Comparison of ENCODE assay signal across 1 cellular context in the genomic region with DNA sequence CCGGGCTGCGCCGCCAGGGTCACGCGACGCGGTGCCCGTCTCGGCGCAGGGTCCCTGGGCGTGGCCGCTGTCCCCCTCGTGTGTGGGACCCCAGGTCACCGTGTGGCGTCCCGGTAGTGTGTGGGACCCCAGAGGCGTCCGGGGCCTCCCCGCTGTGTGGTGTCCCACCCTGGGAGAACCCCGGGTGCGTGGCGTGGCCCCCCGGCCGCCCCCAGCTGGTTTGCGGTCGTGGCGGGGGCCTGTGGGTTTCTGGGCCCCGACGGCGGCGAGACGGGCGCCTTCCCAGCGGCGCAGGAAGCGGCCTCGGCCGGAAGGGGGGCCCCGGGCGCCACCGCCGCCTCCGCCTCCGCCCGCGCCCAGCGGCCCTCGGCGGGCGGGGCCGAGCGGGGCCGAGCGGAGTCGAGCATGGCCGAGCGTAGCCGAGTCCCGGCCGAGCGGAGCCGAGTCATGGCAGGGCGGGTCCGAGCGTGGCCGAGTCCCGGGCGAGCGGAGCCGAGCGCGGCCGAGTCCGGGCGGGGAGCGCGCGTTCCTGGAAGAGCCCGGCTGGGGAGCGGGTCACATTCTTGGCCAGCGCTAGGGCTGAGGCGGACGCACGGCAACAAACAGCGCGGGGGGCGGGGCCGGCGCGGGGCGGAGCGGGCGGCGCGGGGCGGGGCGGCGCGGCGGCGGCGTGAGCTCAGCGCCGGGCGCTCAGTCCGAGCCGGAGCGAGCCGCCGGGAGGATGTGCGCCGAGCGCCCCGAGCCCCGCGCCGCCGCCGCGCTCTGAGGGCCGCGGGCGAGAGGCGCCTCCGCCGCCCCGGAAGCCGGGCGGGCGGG.
TF ChIP-seq lines count a peak whose summit lies in the region.

No MANE protein-coding gene starts in this region.

TF ChIP-seq in GM12878, 131 proteins besides CTCF, POLR2A, EP300 and RAD21 (continued from another document):
- TF ChIP-seq, protein P1, sequence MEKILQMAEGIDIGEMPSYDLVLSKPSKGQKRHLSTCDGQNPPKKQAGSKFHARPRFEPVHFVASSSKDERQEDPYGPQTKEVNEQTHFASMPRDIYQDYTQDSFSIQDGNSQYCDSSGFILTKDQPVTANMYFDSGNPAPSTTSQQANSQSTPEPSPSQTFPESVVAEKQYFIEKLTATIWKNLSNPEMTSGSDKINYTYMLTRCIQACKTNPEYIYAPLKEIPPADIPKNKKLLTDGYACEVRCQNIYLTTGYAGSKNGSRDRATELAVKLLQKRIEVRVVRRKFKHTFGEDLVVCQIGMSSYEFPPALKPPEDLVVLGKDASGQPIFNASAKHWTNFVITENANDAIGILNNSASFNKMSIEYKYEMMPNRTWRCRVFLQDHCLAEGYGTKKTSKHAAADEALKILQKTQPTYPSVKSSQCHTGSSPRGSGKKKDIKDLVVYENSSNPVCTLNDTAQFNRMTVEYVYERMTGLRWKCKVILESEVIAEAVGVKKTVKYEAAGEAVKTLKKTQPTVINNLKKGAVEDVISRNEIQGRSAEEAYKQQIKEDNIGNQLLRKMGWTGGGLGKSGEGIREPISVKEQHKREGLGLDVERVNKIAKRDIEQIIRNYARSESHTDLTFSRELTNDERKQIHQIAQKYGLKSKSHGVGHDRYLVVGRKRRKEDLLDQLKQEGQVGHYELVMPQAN (conservative IDR thresholded peaks at IDR 0.05), result 0 out of 2 replicates have a peak, but pooled peaks have one; percentile 49
- TF ChIP-seq, protein P2, sequence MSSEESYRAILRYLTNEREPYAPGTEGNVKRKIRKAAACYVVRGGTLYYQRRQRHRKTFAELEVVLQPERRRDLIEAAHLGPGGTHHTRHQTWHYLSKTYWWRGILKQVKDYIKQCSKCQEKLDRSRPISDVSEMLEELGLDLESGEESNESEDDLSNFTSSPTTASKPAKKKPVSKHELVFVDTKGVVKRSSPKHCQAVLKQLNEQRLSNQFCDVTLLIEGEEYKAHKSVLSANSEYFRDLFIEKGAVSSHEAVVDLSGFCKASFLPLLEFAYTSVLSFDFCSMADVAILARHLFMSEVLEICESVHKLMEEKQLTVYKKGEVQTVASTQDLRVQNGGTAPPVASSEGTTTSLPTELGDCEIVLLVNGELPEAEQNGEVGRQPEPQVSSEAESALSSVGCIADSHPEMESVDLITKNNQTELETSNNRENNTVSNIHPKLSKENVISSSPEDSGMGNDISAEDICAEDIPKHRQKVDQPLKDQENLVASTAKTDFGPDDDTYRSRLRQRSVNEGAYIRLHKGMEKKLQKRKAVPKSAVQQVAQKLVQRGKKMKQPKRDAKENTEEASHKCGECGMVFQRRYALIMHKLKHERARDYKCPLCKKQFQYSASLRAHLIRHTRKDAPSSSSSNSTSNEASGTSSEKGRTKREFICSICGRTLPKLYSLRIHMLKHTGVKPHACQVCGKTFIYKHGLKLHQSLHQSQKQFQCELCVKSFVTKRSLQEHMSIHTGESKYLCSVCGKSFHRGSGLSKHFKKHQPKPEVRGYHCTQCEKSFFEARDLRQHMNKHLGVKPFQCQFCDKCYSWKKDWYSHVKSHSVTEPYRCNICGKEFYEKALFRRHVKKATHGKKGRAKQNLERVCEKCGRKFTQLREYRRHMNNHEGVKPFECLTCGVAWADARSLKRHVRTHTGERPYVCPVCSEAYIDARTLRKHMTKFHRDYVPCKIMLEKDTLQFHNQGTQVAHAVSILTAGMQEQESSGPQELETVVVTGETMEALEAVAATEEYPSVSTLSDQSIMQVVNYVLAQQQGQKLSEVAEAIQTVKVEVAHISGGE (CRISPR knock-in tag; IDR thresholded peaks at IDR 0.05), result peak; percentile 40; the same call in 1 of the 2 replicates
- TF ChIP-seq CHD1 (IDR thresholded peaks at IDR 0.05; ENCODE audit: low read depth, low read length) (no peak), MEF2A (IDR thresholded peaks at IDR 0.05; ENCODE audit: insufficient read depth, low read depth, low read length) (no peak), CBFB (IDR thresholded peaks at IDR 0.05; ENCODE audit: low read depth) (peak; percentile 36; the same call in 1 of the 2 replicates), TCF12 (IDR thresholded peaks at IDR 0.05; ENCODE audit: low read depth, low read length) (peak; percentile 54; the same call in 1 of the 2 replicates), IKZF1 (conservative IDR thresholded peaks at IDR 0.05) (peak; percentile 98), BMI1 (IDR thresholded peaks at IDR 0.05; ENCODE audit: borderline replicate concordance) (no peak), BHLHE40 (IDR thresholded peaks at IDR 0.05; ENCODE audit: borderline replicate concordance in 1 of 2, low read depth in 2 of 2, low read length in 1 of 2) (peak in 1 of 2 experiments; percentile 79; a peak in 2 of 4 replicates), NRF1 (conservative IDR thresholded peaks at IDR 0.05; ENCODE audit: low read depth, low read length) (no peak), TCF3 (IDR thresholded peaks at IDR 0.05; ENCODE audit: borderline replicate concordance, insufficient read depth, low read depth, low read length) (peak; percentile 40; the same call in 1 of the 2 replicates), SMARCA5 (IDR thresholded peaks at IDR 0.05) (peak; percentile 89), ZNF217 (IDR thresholded peaks at IDR 0.05) (peak; percentile 51; the same call in 1 of the 2 replicates), SIX5 (IDR thresholded peaks at IDR 0.05; ENCODE audit: low read depth, low read length, severe bottlenecking) (no peak), NR2F1 (conservative IDR thresholded peaks at IDR 0.05) (peak; percentile 62), EGR1 (IDR thresholded peaks at IDR 0.05; ENCODE audit: borderline replicate concordance in 1 of 2, low read depth in 2 of 2, low read length in 2 of 2) (peak in 1 of 2 experiments; percentile 94; a peak in 2 of 3 replicates), GATAD2B (conservative IDR thresholded peaks at IDR 0.05; ENCODE audit: low read depth) (peak; percentile 99), RUNX3 (IDR thresholded peaks at IDR 0.05; ENCODE audit: low read length) (peak; percentile 84), TAF1 (IDR thresholded peaks at IDR 0.05; ENCODE audit: borderline replicate concordance, low read depth, low read length) (peak; percentile 91), BACH1 (IDR thresholded peaks at IDR 0.05; ENCODE audit: borderline replicate concordance) (peak; percentile 78), SRF (IDR thresholded peaks at IDR 0.05; ENCODE audit: low read depth in 2 of 2, low read length in 2 of 2) (no peak), SP1 (IDR thresholded peaks at IDR 0.05; ENCODE audit: low read depth, low read length) (peak; percentile 5), JUND (IDR thresholded peaks at IDR 0.05; ENCODE audit: low read depth, low read length) (no peak), ZNF622 (IDR thresholded peaks at IDR 0.05) (no peak), CREB1 (IDR thresholded peaks at IDR 0.05; ENCODE audit: low read depth) (no peak)
- TF ChIP-seq, protein P3, sequence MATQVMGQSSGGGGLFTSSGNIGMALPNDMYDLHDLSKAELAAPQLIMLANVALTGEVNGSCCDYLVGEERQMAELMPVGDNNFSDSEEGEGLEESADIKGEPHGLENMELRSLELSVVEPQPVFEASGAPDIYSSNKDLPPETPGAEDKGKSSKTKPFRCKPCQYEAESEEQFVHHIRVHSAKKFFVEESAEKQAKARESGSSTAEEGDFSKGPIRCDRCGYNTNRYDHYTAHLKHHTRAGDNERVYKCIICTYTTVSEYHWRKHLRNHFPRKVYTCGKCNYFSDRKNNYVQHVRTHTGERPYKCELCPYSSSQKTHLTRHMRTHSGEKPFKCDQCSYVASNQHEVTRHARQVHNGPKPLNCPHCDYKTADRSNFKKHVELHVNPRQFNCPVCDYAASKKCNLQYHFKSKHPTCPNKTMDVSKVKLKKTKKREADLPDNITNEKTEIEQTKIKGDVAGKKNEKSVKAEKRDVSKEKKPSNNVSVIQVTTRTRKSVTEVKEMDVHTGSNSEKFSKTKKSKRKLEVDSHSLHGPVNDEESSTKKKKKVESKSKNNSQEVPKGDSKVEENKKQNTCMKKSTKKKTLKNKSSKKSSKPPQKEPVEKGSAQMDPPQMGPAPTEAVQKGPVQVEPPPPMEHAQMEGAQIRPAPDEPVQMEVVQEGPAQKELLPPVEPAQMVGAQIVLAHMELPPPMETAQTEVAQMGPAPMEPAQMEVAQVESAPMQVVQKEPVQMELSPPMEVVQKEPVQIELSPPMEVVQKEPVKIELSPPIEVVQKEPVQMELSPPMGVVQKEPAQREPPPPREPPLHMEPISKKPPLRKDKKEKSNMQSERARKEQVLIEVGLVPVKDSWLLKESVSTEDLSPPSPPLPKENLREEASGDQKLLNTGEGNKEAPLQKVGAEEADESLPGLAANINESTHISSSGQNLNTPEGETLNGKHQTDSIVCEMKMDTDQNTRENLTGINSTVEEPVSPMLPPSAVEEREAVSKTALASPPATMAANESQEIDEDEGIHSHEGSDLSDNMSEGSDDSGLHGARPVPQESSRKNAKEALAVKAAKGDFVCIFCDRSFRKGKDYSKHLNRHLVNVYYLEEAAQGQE (IDR thresholded peaks at IDR 0.05; ENCODE audit: low read depth, low read length), result no peak
- TF ChIP-seq, protein P4, sequence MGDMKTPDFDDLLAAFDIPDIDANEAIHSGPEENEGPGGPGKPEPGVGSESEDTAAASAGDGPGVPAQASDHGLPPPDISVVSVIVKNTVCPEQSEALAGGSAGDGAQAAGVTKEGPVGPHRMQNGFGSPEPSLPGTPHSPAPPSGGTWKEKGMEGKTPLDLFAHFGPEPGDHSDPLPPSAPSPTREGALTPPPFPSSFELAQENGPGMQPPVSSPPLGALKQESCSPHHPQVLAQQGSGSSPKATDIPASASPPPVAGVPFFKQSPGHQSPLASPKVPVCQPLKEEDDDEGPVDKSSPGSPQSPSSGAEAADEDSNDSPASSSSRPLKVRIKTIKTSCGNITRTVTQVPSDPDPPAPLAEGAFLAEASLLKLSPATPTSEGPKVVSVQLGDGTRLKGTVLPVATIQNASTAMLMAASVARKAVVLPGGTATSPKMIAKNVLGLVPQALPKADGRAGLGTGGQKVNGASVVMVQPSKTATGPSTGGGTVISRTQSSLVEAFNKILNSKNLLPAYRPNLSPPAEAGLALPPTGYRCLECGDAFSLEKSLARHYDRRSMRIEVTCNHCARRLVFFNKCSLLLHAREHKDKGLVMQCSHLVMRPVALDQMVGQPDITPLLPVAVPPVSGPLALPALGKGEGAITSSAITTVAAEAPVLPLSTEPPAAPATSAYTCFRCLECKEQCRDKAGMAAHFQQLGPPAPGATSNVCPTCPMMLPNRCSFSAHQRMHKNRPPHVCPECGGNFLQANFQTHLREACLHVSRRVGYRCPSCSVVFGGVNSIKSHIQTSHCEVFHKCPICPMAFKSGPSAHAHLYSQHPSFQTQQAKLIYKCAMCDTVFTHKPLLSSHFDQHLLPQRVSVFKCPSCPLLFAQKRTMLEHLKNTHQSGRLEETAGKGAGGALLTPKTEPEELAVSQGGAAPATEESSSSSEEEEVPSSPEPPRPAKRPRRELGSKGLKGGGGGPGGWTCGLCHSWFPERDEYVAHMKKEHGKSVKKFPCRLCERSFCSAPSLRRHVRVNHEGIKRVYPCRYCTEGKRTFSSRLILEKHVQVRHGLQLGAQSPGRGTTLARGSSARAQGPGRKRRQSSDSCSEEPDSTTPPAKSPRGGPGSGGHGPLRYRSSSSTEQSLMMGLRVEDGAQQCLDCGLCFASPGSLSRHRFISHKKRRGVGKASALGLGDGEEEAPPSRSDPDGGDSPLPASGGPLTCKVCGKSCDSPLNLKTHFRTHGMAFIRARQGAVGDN (IDR thresholded peaks at IDR 0.05), result peak; percentile 60; the same call in 1 of the 2 replicates
- TF ChIP-seq, protein P5, sequence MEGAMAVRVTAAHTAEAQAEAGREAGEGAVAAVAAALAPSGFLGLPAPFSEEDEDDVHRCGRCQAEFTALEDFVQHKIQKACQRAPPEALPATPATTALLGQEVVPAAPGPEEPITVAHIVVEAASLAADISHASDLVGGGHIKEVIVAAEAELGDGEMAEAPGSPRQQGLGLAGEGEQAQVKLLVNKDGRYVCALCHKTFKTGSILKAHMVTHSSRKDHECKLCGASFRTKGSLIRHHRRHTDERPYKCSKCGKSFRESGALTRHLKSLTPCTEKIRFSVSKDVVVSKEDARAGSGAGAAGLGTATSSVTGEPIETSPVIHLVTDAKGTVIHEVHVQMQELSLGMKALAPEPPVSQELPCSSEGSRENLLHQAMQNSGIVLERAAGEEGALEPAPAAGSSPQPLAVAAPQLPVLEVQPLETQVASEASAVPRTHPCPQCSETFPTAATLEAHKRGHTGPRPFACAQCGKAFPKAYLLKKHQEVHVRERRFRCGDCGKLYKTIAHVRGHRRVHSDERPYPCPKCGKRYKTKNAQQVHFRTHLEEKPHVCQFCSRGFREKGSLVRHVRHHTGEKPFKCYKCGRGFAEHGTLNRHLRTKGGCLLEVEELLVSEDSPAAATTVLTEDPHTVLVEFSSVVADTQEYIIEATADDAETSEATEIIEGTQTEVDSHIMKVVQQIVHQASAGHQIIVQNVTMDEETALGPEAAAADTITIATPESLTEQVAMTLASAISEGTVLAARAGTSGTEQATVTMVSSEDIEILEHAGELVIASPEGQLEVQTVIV (IDR thresholded peaks at IDR 0.05; ENCODE audit: borderline replicate concordance, partially characterized antibody), result no peak
- TF ChIP-seq, protein P6, sequence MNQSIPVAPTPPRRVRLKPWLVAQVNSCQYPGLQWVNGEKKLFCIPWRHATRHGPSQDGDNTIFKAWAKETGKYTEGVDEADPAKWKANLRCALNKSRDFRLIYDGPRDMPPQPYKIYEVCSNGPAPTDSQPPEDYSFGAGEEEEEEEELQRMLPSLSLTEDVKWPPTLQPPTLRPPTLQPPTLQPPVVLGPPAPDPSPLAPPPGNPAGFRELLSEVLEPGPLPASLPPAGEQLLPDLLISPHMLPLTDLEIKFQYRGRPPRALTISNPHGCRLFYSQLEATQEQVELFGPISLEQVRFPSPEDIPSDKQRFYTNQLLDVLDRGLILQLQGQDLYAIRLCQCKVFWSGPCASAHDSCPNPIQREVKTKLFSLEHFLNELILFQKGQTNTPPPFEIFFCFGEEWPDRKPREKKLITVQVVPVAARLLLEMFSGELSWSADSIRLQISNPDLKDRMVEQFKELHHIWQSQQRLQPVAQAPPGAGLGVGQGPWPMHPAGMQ (IDR thresholded peaks at IDR 0.05; ENCODE audit: borderline replicate concordance), result peak; percentile 33; the same call in 1 of the 2 replicates
